ENCODE assay signal across 17 cellular contexts in the genomic region with DNA sequence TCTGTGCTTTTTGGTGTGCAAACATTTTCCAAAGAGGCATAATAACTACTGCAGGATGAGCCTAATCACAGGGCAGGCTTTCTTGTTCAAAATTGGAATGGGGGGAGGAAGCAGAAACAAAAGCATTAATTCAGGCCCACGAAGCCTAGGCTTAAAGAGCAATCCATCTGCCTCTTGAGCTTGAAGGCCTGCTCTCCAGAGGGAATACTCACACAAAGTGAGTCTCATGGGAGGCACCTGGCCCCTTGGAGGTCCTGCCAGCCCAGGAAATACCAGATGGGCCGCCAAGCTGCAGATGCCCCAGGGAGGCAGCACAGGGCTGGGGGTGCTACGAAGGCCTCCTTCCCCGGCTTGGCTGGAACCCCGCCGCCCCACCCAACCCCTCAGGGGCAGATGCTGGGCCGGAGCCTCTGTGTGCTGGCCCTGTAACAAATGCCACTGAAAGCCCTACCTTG. TPM values are rescaled to one million over a fixed set of nuclear protein-coding genes. Genes with fewer than 3 reads are reported as not detected.
DNase-seq lines count a peak whose midpoint lies in the region; ATAC-seq, FAIRE-seq and TF ChIP-seq lines count a peak whose summit lies in the region.
"Had no signal": no experiment of that assay in that cellular context is flagged by ENCODE, and none has a peak within 500 bp of the region (broad histone marks: within the 10 kb centered on the region; RNA-seq: fewer than 3 reads in every experiment).

No MANE protein-coding gene starts in this region.

- peaks cover 0 to 3% of the 10 kb centered on the region in 2 donors for H3K36me3 ChIP-seq in kidney (ENCODE audit: control insufficient read depth in 1 of 2, insufficient read depth in 2 of 2, low read length in 2 of 2)

- no peaks in the 10 kb centered on the region for H3K9me3 ChIP-seq in kidney (ENCODE audit: control insufficient read depth in 1 of 2, low read length in 2 of 2)
- H3K9me3 ChIP-seq: gastroesophageal sphincter, lower lobe of right lung, Peyer's patch had no signal

- ATAC-seq in HG02852 (IDR thresholded peaks at IDR 0.05; ENCODE audit: unreplicated experiment) = no peak
- ATAC-seq: gastroesophageal sphincter; lower lobe of right lung; naive thymus-derived CD8-positive, alpha-beta T cell had no signal

- no peak overlapping the region for H3K27ac ChIP-seq in kidney (ENCODE audit: low read depth in 2 of 2, low read length in 2 of 2)
- H3K27ac ChIP-seq: gastroesophageal sphincter, lower lobe of right lung, Peyer's patch had no signal

- TF ChIP-seq CTCF in kidney (IDR thresholded peaks at IDR 0.05; ENCODE audit: borderline replicate concordance, extremely low read depth, insufficient read depth) = no peak

- FAIRE-seq in kidney (lab: Jason Lieb, UNC) (no peak), frontal cortex (lab: Jason Lieb, UNC) (no peak)
- FAIRE-seq: endothelial cell of umbilical vein had no signal

- DNase-seq in DMS 273 treated with DMSO at 0.1 percent for 48 hours (lab: John Stamatoyannopoulos, UW) = peak; percentile 4
- peak; percentile 32 for DNase-seq in NCI-H1105 treated with DMSO at 0.1 percent for 48 hours (lab: John Stamatoyannopoulos, UW)
- DNase-seq in NCI-H524 treated with DMSO at 0.1 percent for 48 hours (lab: John Stamatoyannopoulos, UW) = peak; percentile 96
- DNase-seq in kidney = peak; percentile 63
- DNase-seq in NOMO-1 treated with DMSO at 0.1 percent for 48 hours (lab: John Stamatoyannopoulos, UW; ENCODE audit: unreplicated experiment) = no peak
- DNase-seq in frontal cortex (ENCODE audit: low spot score in 2 of 2) = no peak
- DNase-seq in activated naive CD4-positive, alpha-beta T cell (lab: John Stamatoyannopoulos, UW) = no peak
- DNase-seq: activated effector memory CD4-positive, alpha-beta T cell treated with anti-CD3 and anti-CD28 coated beads, Interleukin-2, amount 50 U/mL, for 16 hours; aorta; lower lobe of right lung; naive thymus-derived CD8-positive, alpha-beta T cell; NCI-H510A; Peyer's patch had no signal

- H3K4me1 ChIP-seq in kidney (ENCODE audit: control insufficient read depth in 1 of 2, insufficient read depth in 1 of 2, low read depth in 1 of 2, low read length in 2 of 2) = no peaks in the 10 kb centered on the region
- H3K4me1 ChIP-seq: gastroesophageal sphincter, lower lobe of right lung had no signal

- intact Hi-C loops in kidney (cut with DNase I) = no loop called here

- H3K4me3 ChIP-seq in kidney (ENCODE audit: low read length in 2 of 2) = no peak overlapping the region
- H3K4me3 ChIP-seq: gastroesophageal sphincter, GM23338, lower lobe of right lung, Peyer's patch had no signal

- H3K9ac ChIP-seq in kidney (ENCODE audit: low read length in 2 of 2) = no peak overlapping the region

RNA-seq across cellular contexts. Expression of gene COMT, which starts 39.3 kb away (rescaled TPM):
- total RNA-seq in kidney = 118 TPM
- 244 TPM for polyA plus RNA-seq in kidney (ENCODE audit: insufficient read depth, low read depth, low replicate concordance)
- 26.5 TPM for total RNA-seq in frontal cortex

RNA-seq across cellular contexts. Expression of gene TXNRD2, which starts 39.3 kb away (rescaled TPM):
- 28.6 TPM for total RNA-seq in kidney
- polyA plus RNA-seq in kidney (ENCODE audit: insufficient read depth, low read depth, low replicate concordance) = 50.6 TPM
- 15.5 TPM for total RNA-seq in frontal cortex

RNA-seq across cellular contexts. Expression of gene GNB1L, which starts 47.6 kb away (rescaled TPM):
- total RNA-seq in kidney (4.4 TPM), frontal cortex (2.9 TPM)
- polyA plus RNA-seq in kidney (ENCODE audit: insufficient read depth, low read depth, low replicate concordance) = 4.0 TPM

RNA-seq across cellular contexts. Expression of gene RTL10, which starts 47.6 kb away (rescaled TPM):
- total RNA-seq in kidney = 16.7 TPM
- polyA plus RNA-seq in kidney (ENCODE audit: insufficient read depth, low read depth, low replicate concordance) = 8.8 TPM
- total RNA-seq in frontal cortex = 13.0 TPM

Comparison
In these comparisons a context has a peak if more than half of its experiments do, and no peak if none do; other contexts are left out.
1. DNase-seq: peak in DMS 273 treated with DMSO at 0.1 percent for 48 hours (single experiment), NCI-H1105 treated with DMSO at 0.1 percent for 48 hours (single experiment), NCI-H524 treated with DMSO at 0.1 percent for 48 hours (single experiment) and kidney (single experiment); none in NOMO-1 treated with DMSO at 0.1 percent for 48 hours (single experiment), frontal cortex (0 of 2) and activated naive CD4-positive, alpha-beta T cell (0 of 4).